Comparison of ENCODE assay signal across 8 cellular contexts in genomic region chr20:62136283-62137091, GRCh38. TPM values are rescaled to one million over a fixed set of nuclear protein-coding genes. Genes with fewer than 3 reads are reported as not detected.
A peak's percentile ranks its signal among the peaks of the same experiment; 100 is the strongest.
DNase-seq lines count a peak whose midpoint lies in the region; ATAC-seq and TF ChIP-seq lines count a peak whose summit lies in the region.

No MANE protein-coding gene starts in this region.

- H3K4me1 ChIP-seq in effector memory CD4-positive, alpha-beta T cell (ENCODE audit: control insufficient read depth, insufficient read depth, low read length, poor library complexity, severe bottlenecking) = peaks cover 9% of the 10 kb centered on the region
- peaks cover 38 to 54% (median 42%) of the 10 kb centered on the region in 4 donors for H3K4me1 ChIP-seq in upper lobe of left lung

- CTCF ChIA-PET in BJ (lab: Yijun Ruan, JAX) = interaction anchor here (0.6 to 4.1 kb wide), 11 partner anchors 9 to 149 kb away, joined by 3 to 33 read pairs (median 5); partner anchors contain the start of gene LSM14B

- POLR2A ChIA-PET in BJ (lab: Charles Lee) = interaction anchor here (0.6 kb wide), 1 partner anchor 239 kb away, joined by 3 read pairs; no protein-coding TSS in a partner anchor

- ATAC-seq in upper lobe of left lung (ENCODE audit: low FRiP score in 2 of 2) (peak; percentile 51 to 66), GM21528 (IDR thresholded peaks at IDR 0.05; ENCODE audit: low FRiP score, unreplicated experiment) (no peak)

- TF ChIP-seq CTCF in BJ (IDR thresholded peaks at IDR 0.05; ENCODE audit: insufficient read depth, low read depth, low read length) (peak; percentile 90), upper lobe of left lung (IDR thresholded peaks at IDR 0.05) (peak; percentile 25 to 74 (median 60))

- no peak overlapping the region for H3K27ac ChIP-seq in effector memory CD4-positive, alpha-beta T cell (ENCODE audit: insufficient read depth, low read length, poor library complexity, severe bottlenecking)
- H3K27ac ChIP-seq in upper lobe of left lung = peak overlapping the region in 2 of 4 donors; percentile 13 to 83

- no peaks in the 10 kb centered on the region for H3K9me3 ChIP-seq in effector memory CD4-positive, alpha-beta T cell (ENCODE audit: control insufficient read depth, low read length)
- no peaks in the 10 kb centered on the region for H3K9me3 ChIP-seq in upper lobe of left lung

- WGBS in upper lobe of left lung, 2 donors = 59 to 61% methylated on average over 8 of the region's 8 CpGs

- TF ChIP-seq EP300 in upper lobe of left lung (IDR thresholded peaks at IDR 0.05) = no peak

- no peak for DNase-seq in BJ (ENCODE audit: low read depth)
- peak; percentile 48 for DNase-seq in H4 (ENCODE audit: low spot score)
- DNase-seq in NOMO-1 (lab: John Stamatoyannopoulos, UW; ENCODE audit: unreplicated experiment in 2 of 2) = peak; percentile 56 to 66
- DNase-seq in activated CD8-positive, alpha-beta memory T cell treated with anti-CD3 and anti-CD28 coated beads for 24 hours = peak; percentile 79
- peak; percentile 33 to 52 (median 46) for DNase-seq in effector memory CD4-positive, alpha-beta T cell
- peak; percentile 67 for DNase-seq in myocyte (ENCODE audit: low read depth)
- peak; percentile 65 to 72 for DNase-seq in upper lobe of left lung

- TF ChIP-seq POLR2A in upper lobe of left lung (IDR thresholded peaks at IDR 0.05) = no peak

- H3K36me3 ChIP-seq in BJ (ENCODE audit: control insufficient read depth, insufficient read depth, low read length) (peaks cover 54% of the 10 kb centered on the region), upper lobe of left lung (peaks cover 42 to 94% (median 69%) of the 10 kb centered on the region in 4 donors)
- peaks cover 86% of the 10 kb centered on the region for H3K36me3 ChIP-seq in effector memory CD4-positive, alpha-beta T cell (ENCODE audit: control insufficient read depth, insufficient read depth, low read length)

- H3K27me3 ChIP-seq in BJ (ENCODE audit: control insufficient read depth, insufficient read depth, low read length) (no peaks in the 10 kb centered on the region), upper lobe of left lung (no peaks in the 10 kb centered on the region)
- no peaks in the 10 kb centered on the region for H3K27me3 ChIP-seq in effector memory CD4-positive, alpha-beta T cell (replicated peaks; ENCODE audit: control insufficient read depth, insufficient read depth, low read length, poor library complexity, severe bottlenecking)

- no peak overlapping the region for H3K4me3 ChIP-seq in BJ (ENCODE audit: low read depth, low read length)
- no peak overlapping the region for H3K4me3 ChIP-seq in effector memory CD4-positive, alpha-beta T cell (ENCODE audit: insufficient read depth, low read depth, low read length, poor library complexity, severe bottlenecking)
- H3K4me3 ChIP-seq in upper lobe of left lung = no peak overlapping the region

RNA-seq across cellular contexts. Expression of gene PSMA7, which starts 6.7 kb away (rescaled TPM):
- polyA plus RNA-seq in BJ (2011; rRNA removed) = 319 and 478 TPM in 2 replicates
- 102 and 148 TPM in 2 replicates for polyA minus RNA-seq in BJ (2011; rRNA and poly(A)+ RNA removed)
- total RNA-seq in H4 (2014; rRNA removed; shearing (Covaris generic)) = 694 and 771 TPM in 2 replicates
- 334 and 371 TPM in 2 replicates for total RNA-seq in myocyte
- polyA plus RNA-seq in myocyte (2012) = 317 TPM
- 100 to 1,000 TPM; 186 to 317 (median 240) TPM for total RNA-seq in upper lobe of left lung

RNA-seq across cellular contexts. Expression of gene SS18L1, which starts 7.1 kb away (rescaled TPM):
- 5.4 and 6.7 TPM in 2 replicates for polyA plus RNA-seq in BJ (2011; rRNA removed)
- 8.2 and 10.9 TPM in 2 replicates for polyA minus RNA-seq in BJ (2011; rRNA and poly(A)+ RNA removed)
- 3.3 TPM in 2 replicates for total RNA-seq in H4 (2014; rRNA removed; shearing (Covaris generic))
- total RNA-seq in myocyte = 19.3 and 22.6 TPM in 2 replicates
- polyA plus RNA-seq in myocyte (2012) = 10.5 TPM
- 10 to 100 TPM; 12.2 to 70.8 (median 19.7) TPM for total RNA-seq in upper lobe of left lung

RNA-seq across cellular contexts. Expression of gene LSM14B, which starts 14.2 kb away (rescaled TPM):
- polyA plus RNA-seq in BJ (2011; rRNA removed) = 23.5 and 48.2 TPM in 2 replicates
- 22.5 and 29.6 TPM in 2 replicates for polyA minus RNA-seq in BJ (2011; rRNA and poly(A)+ RNA removed)
- total RNA-seq in H4 (2014; rRNA removed; shearing (Covaris generic)) = 29.3 and 36.7 TPM in 2 replicates
- 84.8 and 93.7 TPM in 2 replicates for total RNA-seq in myocyte
- 41.6 TPM for polyA plus RNA-seq in myocyte (2012)
- 10 to 100 TPM; 27.8 to 46.3 (median 36.4) TPM for total RNA-seq in upper lobe of left lung

RNA-seq across cellular contexts. Expression of gene MTG2, which starts 46.3 kb away (rescaled TPM):
- polyA plus RNA-seq in BJ (2011; rRNA removed) = 17.6 and 19.3 TPM in 2 replicates
- polyA minus RNA-seq in BJ (2011; rRNA and poly(A)+ RNA removed) = 9.1 and 12.5 TPM in 2 replicates
- 13.3 and 18.0 TPM in 2 replicates for total RNA-seq in H4 (2014; rRNA removed; shearing (Covaris generic))
- total RNA-seq in myocyte = 35.1 and 39.5 TPM in 2 replicates
- 31.2 TPM for polyA plus RNA-seq in myocyte (2012)
- 10 to 100 TPM; 28.3 to 42.3 (median 32.0) TPM for total RNA-seq in upper lobe of left lung
